1 cellular context compared by ENCODE assay signal in genomic region chr18:47953471-47953931, GRCh38.
TF ChIP-seq lines count a peak whose summit lies in the region.

No MANE protein-coding gene starts in this region.

TF ChIP-seq in HepG2, 621 proteins besides CTCF, POLR2A, EP300 and RAD21 (continued from another document):
- TF ChIP-seq, protein P1, sequence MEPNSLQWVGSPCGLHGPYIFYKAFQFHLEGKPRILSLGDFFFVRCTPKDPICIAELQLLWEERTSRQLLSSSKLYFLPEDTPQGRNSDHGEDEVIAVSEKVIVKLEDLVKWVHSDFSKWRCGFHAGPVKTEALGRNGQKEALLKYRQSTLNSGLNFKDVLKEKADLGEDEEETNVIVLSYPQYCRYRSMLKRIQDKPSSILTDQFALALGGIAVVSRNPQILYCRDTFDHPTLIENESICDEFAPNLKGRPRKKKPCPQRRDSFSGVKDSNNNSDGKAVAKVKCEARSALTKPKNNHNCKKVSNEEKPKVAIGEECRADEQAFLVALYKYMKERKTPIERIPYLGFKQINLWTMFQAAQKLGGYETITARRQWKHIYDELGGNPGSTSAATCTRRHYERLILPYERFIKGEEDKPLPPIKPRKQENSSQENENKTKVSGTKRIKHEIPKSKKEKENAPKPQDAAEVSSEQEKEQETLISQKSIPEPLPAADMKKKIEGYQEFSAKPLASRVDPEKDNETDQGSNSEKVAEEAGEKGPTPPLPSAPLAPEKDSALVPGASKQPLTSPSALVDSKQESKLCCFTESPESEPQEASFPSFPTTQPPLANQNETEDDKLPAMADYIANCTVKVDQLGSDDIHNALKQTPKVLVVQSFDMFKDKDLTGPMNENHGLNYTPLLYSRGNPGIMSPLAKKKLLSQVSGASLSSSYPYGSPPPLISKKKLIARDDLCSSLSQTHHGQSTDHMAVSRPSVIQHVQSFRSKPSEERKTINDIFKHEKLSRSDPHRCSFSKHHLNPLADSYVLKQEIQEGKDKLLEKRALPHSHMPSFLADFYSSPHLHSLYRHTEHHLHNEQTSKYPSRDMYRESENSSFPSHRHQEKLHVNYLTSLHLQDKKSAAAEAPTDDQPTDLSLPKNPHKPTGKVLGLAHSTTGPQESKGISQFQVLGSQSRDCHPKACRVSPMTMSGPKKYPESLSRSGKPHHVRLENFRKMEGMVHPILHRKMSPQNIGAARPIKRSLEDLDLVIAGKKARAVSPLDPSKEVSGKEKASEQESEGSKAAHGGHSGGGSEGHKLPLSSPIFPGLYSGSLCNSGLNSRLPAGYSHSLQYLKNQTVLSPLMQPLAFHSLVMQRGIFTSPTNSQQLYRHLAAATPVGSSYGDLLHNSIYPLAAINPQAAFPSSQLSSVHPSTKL (CRISPR knock-in tag; IDR thresholded peaks at IDR 0.05), result no peak
